In genomic region chr9:130201974-130202373, GRCh38 we compare ENCODE assay signal across 24 cellular contexts. TPM values are rescaled to one million over a fixed set of nuclear protein-coding genes. Genes with fewer than 3 reads are reported as not detected.
DNase-seq lines count a peak whose midpoint lies in the region; ATAC-seq, FAIRE-seq and TF ChIP-seq lines count a peak whose summit lies in the region.
"Had no signal": no experiment of that assay in that cellular context is flagged by ENCODE, and none has a peak within 500 bp of the region (broad histone marks: within the 10 kb centered on the region; RNA-seq: fewer than 3 reads in every experiment).

No MANE protein-coding gene starts in this region.

- peaks cover 0 to 1% (median 0%) of the 10 kb centered on the region in 6 donors for H3K9me3 Mint-ChIP-seq in immature natural killer cell

- H3K9me2 ChIP-seq in OCI-LY7 (ENCODE audit: insufficient read depth, low read length), result no peaks in the 10 kb centered on the region

- in situ Hi-C loops in HepG2 (cut with HindIII; ENCODE audit: extremely low pct_ligation_motif_present, low pct_unique_long_range_greater_than_20kb), result no loop called here

- no peak overlapping the region for H3K9ac ChIP-seq in HepG2 (ENCODE audit: insufficient read depth, low read depth, low read length)
- H3K9ac ChIP-seq: parathyroid adenoma had no signal

- H3K4me2 ChIP-seq in HepG2 (ENCODE audit: low read depth, low read length) (no peak overlapping the region), OCI-LY7 (ENCODE audit: low read length) (no peak overlapping the region)

- H3K9me3 ChIP-seq in HepG2 (ENCODE audit: low read length) (no peaks in the 10 kb centered on the region), stomach (no peaks in the 10 kb centered on the region), OCI-LY7 (ENCODE audit: low read length) (no peaks in the 10 kb centered on the region)
- H3K9me3 ChIP-seq: right atrium auricular region had no signal

- peak; percentile 60 for ATAC-seq in HepG2
- ATAC-seq: activated CD8-positive, alpha-beta T cell treated with anti-CD3 and anti-CD28 coated beads, Interleukin-2, amount 10 ng/mL, durations not matched to agents 7 days and 5 days had no signal

- no peaks in the 10 kb centered on the region for H3K36me3 Mint-ChIP-seq in immature natural killer cell

- H3K79me2 ChIP-seq in HepG2 (ENCODE audit: insufficient read depth, low read length), result no peaks in the 10 kb centered on the region
- no peaks in the 10 kb centered on the region for H3K79me2 ChIP-seq in OCI-LY7 (ENCODE audit: insufficient read depth, low read depth, low read length)
- H3K79me2 ChIP-seq: parathyroid adenoma had no signal

- H3K27ac Mint-ChIP-seq in immature natural killer cell, result no peak overlapping the region

- FAIRE-seq in HepG2 (lab: Jason Lieb, UNC), result no peak
- FAIRE-seq: G401.6, TTC549 had no signal

- TF ChIP-seq EP300 in HepG2 (IDR thresholded peaks at IDR 0.05; ENCODE audit: low read depth in 2 of 2, low read length in 2 of 2) (no peak; a peak in 1 of 4 replicates), HepG2 (CRISPR knock-in tag; IDR thresholded peaks at IDR 0.05; ENCODE audit: borderline replicate concordance) (no peak), stomach (IDR thresholded peaks at IDR 0.05) (no peak)

- peaks cover 26% of the 10 kb centered on the region for H3K4me1 ChIP-seq in HepG2 (ENCODE audit: insufficient read depth, low read length)
- H3K4me1 ChIP-seq in stomach, result peaks cover 0 to 43% (median 17%) of the 10 kb centered on the region in 4 donors
- no peaks in the 10 kb centered on the region for H3K4me1 ChIP-seq in OCI-LY7 (ENCODE audit: insufficient read depth, low read length, poor library complexity, severe bottlenecking)
- H3K4me1 ChIP-seq: parathyroid adenoma had no signal

- 33% methylated on average over 8 of the region's 8 CpGs for WGBS in HepG2 (ENCODE audit: low lambda C conversion rate)
- WGBS in stomach, 5 donors, result 67 to 74% (median 70%) methylated on average over 8 of the region's 8 CpGs

- TF ChIP-seq CTCF in RWPE1 (conservative IDR thresholded peaks at IDR 0.05; ENCODE audit: low read depth), result no peak
- TF ChIP-seq CTCF in HepG2 (CRISPR knock-in tag; IDR thresholded peaks at IDR 0.05), result no peak
- TF ChIP-seq CTCF in stomach (IDR thresholded peaks at IDR 0.05), result no peak
- TF ChIP-seq CTCF in OCI-LY7 (conservative IDR thresholded peaks at IDR 0.05; ENCODE audit: low read length), result no peak

- no peaks in the 10 kb centered on the region for H3K4me1 Mint-ChIP-seq in immature natural killer cell

- H3K27ac ChIP-seq in RWPE1, result peak overlapping the region; percentile 95
- peak overlapping the region; percentile 72 for H3K27ac ChIP-seq in caudate nucleus (ENCODE audit: low read depth, low read length)
- H3K27ac ChIP-seq in HepG2 (ENCODE audit: extremely low read length, insufficient read depth, low read length), result no peak overlapping the region
- peak overlapping the region in 3 of 5 donors; percentile 51 to 90 (median 81) for H3K27ac ChIP-seq in stomach
- H3K27ac ChIP-seq in OCI-LY7 (ENCODE audit: low read depth, low read length, poor library complexity, severe bottlenecking), result no peak overlapping the region
- H3K27ac ChIP-seq: parathyroid adenoma, right atrium auricular region had no signal

- H2AFZ ChIP-seq in HepG2 (ENCODE audit: low read length) (no peak overlapping the region), OCI-LY7 (ENCODE audit: low read length) (no peak overlapping the region)
- H2AFZ ChIP-seq: parathyroid adenoma had no signal

- no peaks in the 10 kb centered on the region for H3K36me3 ChIP-seq in HepG2 (replicated peaks in 1 of 2; ENCODE audit: control insufficient read depth in 1 of 2, insufficient read depth in 2 of 2, low read length in 2 of 2)
- no peaks in the 10 kb centered on the region for H3K36me3 ChIP-seq in stomach
- H3K36me3 ChIP-seq in OCI-LY7 (ENCODE audit: insufficient read depth, low read length), result no peaks in the 10 kb centered on the region
- H3K36me3 ChIP-seq: right atrium auricular region had no signal

- H4K20me1 ChIP-seq in HepG2 (ENCODE audit: insufficient read depth, low read length) (no peaks in the 10 kb centered on the region), OCI-LY7 (ENCODE audit: insufficient read depth, low read length) (no peaks in the 10 kb centered on the region)

- intact Hi-C loops in HepG2 (cut with micrococcal nuclease; ENCODE audit: unreplicated experiment), result no loop called here
- intact Hi-C loops in stomach (cut with DNase I; ENCODE audit: low total_unique reads), result no loop called here
- intact Hi-C loops in OCI-LY7 (cut with micrococcal nuclease; ENCODE audit: unreplicated experiment), result no loop called here

- DNase-seq in RWPE1 (ENCODE audit: low spot score) (no peak), caudate nucleus (lab: John Stamatoyannopoulos, UW) (no peak), HepG2 (ENCODE audit: low spot score) (peak; percentile 21), stomach (no peak), immature natural killer cell (no peak), OCI-LY7 (ENCODE audit: low spot score) (no peak), H4 (ENCODE audit: low spot score) (no peak)
- DNase-seq: activated CD4-positive, CD25-positive, alpha-beta regulatory T cell treated with anti-CD3 and anti-CD28 coated beads, Interleukin-2, amount 50 U/mL, for 72 hours; activated CD8-positive, alpha-beta T cell treated with anti-CD3 and anti-CD28 coated beads, Interleukin-2, amount 10 ng/mL, durations not matched to agents 7 days and 5 days; activated effector memory CD4-positive, alpha-beta T cell treated with anti-CD3 and anti-CD28 coated beads, Interleukin-2, amount 50 U/mL, for 16 hours; activated T-cell treated with anti-CD3 and anti-CD28 coated beads for 4 hours; C1 segment of cervical spinal cord; COR-L47; foreskin melanocyte; HCEC 1CT; Kasumi-1; MV-4-11; NCI-H146; RPMI8226; stimulated activated CD4-positive, alpha-beta T cell treated with anti-CD3 and anti-CD28 coated beads, Interleukin-2, amount 100 ng/mL, for 48 hours had no signal

- peaks cover 0 to 3% (median 1%) of the 10 kb centered on the region in 3 donors for H3K27me3 Mint-ChIP-seq in immature natural killer cell (ENCODE audit: low read depth in 3 of 3)

- no peak for TF ChIP-seq RAD21 in HepG2 (CRISPR knock-in tag; IDR thresholded peaks at IDR 0.05)

- no TSS peak for BruUV-seq in HepG2 (replicated peaks; lab: Mats Ljungman, UMichigan)
- no TSS peak for BruUV-seq in OCI-LY7 (replicated peaks; lab: Mats Ljungman, UMichigan)

- TF ChIP-seq POLR2A in HepG2 (IDR thresholded peaks at IDR 0.05; ENCODE audit: insufficient read depth in 1 of 2, low read depth in 2 of 2, low read length in 2 of 2) (no peak), stomach (IDR thresholded peaks at IDR 0.05) (no peak)

- H3K4me3 Mint-ChIP-seq in immature natural killer cell, result no peak overlapping the region
- H3K4me3 Mint-ChIP-seq: activated CD8-positive, alpha-beta T cell treated with anti-CD3 and anti-CD28 coated beads, Interleukin-2, amount 10 ng/mL, durations not matched to agents 7 days and 5 days had no signal

- POLR2A ChIA-PET in RWPE1 (lab: Yijun Ruan, JAX; ENCODE audit: low non-redundant PET) (interaction anchor here (0.6 kb wide), 1 partner anchor 139 kb away, joined by 4 read pairs; no protein-coding TSS in a partner anchor), HepG2 (lab: Yijun Ruan, JAX) (no interaction called here), OCI-LY7 (lab: Charles Lee) (no interaction called here)

- H3K4me3 ChIP-seq in HepG2 (replicated peaks in 1 of 3; ENCODE audit: insufficient read depth in 1 of 3, low read depth in 2 of 3, low read length in 3 of 3) (no peak overlapping the region), stomach (no peak overlapping the region), OCI-LY7 (ENCODE audit: low read depth, low read length, poor library complexity, severe bottlenecking) (no peak overlapping the region)
- H3K4me3 ChIP-seq: right atrium auricular region had no signal

- CTCF ChIA-PET in RWPE1 (lab: Yijun Ruan, JAX) (interaction anchor here (0.5 to 1.3 kb wide), 3 partner anchors 10 to 133 kb away, joined by 4 to 7 read pairs (median 4); no protein-coding TSS in a partner anchor), HepG2 (lab: Yijun Ruan, JAX; ENCODE audit: low intra/inter-chr PET ratio, low total read pairs) (no interaction called here), OCI-LY7 (lab: Charles Lee; ENCODE audit: unreplicated experiment) (no interaction called here)

- no peaks in the 10 kb centered on the region for H3K27me3 ChIP-seq in HepG2 (ENCODE audit: control insufficient read depth in 1 of 2, insufficient read depth in 2 of 2, low read length in 2 of 2)
- no peaks in the 10 kb centered on the region for H3K27me3 ChIP-seq in stomach
- H3K27me3 ChIP-seq: right atrium auricular region had no signal

TF ChIP-seq in HepG2, 621 proteins besides CTCF, POLR2A, EP300 and RAD21 (continues in another document):
- TF ChIP-seq ZNF207 (IDR thresholded peaks at IDR 0.05; ENCODE audit: borderline replicate concordance), result no peak

RNA-seq across cellular contexts. Expression of gene NCS1, which starts 29.8 kb away (rescaled TPM):
- total RNA-seq in HepG2 (2016; rRNA removed; fragmentation: Illumina TruSeq; extraction: Trizol) (6.1 and 6.9 TPM in 2 replicates), stomach (10 to 100 TPM; 12.8 to 50.0 (median 16.7) TPM), OCI-LY7 (2022) (not detected in 2 replicates)
- total RNA-seq in HepG2 (2016; cell fraction: cytosol; rRNA removed; fragmentation: Illumina TruSeq; extraction: Trizol; ENCODE audit: low read depth), result 6.7 and 7.8 TPM in 2 replicates
- 5.1 and 5.3 TPM in 2 replicates for total RNA-seq in HepG2 (2016; cell fraction: insoluble cytoplasmic fraction; rRNA removed; fragmentation: Illumina TruSeq; extraction: Trizol)
- total RNA-seq in HepG2 (2016; cell fraction: membrane; rRNA removed; fragmentation: Illumina TruSeq; extraction: Trizol), result 12.6 and 14.1 TPM in 2 replicates
- 2.1 and 3.4 TPM in 2 replicates for total RNA-seq in HepG2 (2016; cell fraction: nucleus; rRNA removed; fragmentation: Illumina TruSeq; extraction: Trizol)
- polyA plus RNA-seq in HepG2 (2011; rRNA removed) (4.1 and 4.7 TPM in 2 replicates), stomach (10 to 100 TPM in 1 of 3 donors, 1 to 10 TPM in 2; 3.2 to 26.0 (median 6.4) TPM), immature natural killer cell (under 1 TPM in 2 of 3 donors, not detected in 1; 0.26 to 0.30 TPM)
- 3.9 TPM in 2 replicates for polyA plus RNA-seq in HepG2 (2011; cell fraction: cytosol; rRNA removed)
- 1.7 and 2.5 TPM in 2 replicates for polyA plus RNA-seq in HepG2 (2011; cell fraction: nucleus; rRNA removed)
- polyA plus RNA-seq in HepG2 (2012), result 1.4 and 1.6 TPM in 2 replicates
- polyA plus RNA-seq in HepG2 (2016; cell fraction: cytosol; fragmentation: Illumina TruSeq; extraction: Trizol; ENCODE audit: low read depth), result 17.2 and 18.8 TPM in 2 replicates
- polyA plus RNA-seq in HepG2 (2016; cell fraction: insoluble cytoplasmic fraction; fragmentation: Illumina TruSeq; extraction: Trizol; ENCODE audit: low read depth), result 7.4 and 8.4 TPM in 2 replicates
- polyA plus RNA-seq in HepG2 (2016; cell fraction: membrane; fragmentation: Illumina TruSeq; extraction: Trizol; ENCODE audit: low read depth), result 16.6 and 20.9 TPM in 2 replicates
- 6.6 and 7.1 TPM in 2 replicates for polyA plus RNA-seq in HepG2 (2016; cell fraction: nucleus; fragmentation: Illumina TruSeq; extraction: Trizol; ENCODE audit: insufficient read depth, low read depth)
- 5.0 and 83.3 TPM in 2 replicates for polyA minus RNA-seq in HepG2 (2011; rRNA and poly(A)+ RNA removed; ENCODE audit: low replicate concordance)
- 2.5 and 3.3 TPM in 2 replicates for polyA minus RNA-seq in HepG2 (2011; cell fraction: cytosol; rRNA and poly(A)+ RNA removed)
- 0.99 and 1.0 TPM in 2 replicates for polyA minus RNA-seq in HepG2 (2011; cell fraction: nucleus; rRNA and poly(A)+ RNA removed)
- total RNA-seq in OCI-LY7 (2014; rRNA removed; shearing (Covaris generic)), result not detected in 2 replicates
- total RNA-seq in H4 (2014; rRNA removed; shearing (Covaris generic)), result 39.3 and 40.3 TPM in 2 replicates

Comparison
In these comparisons a context has a peak if more than half of its experiments do, and no peak if none do; other contexts are left out.
1. H3K27ac ChIP-seq: peak in RWPE1 (single experiment), caudate nucleus (single experiment) and stomach (3 of 5); none in HepG2 (single experiment) and OCI-LY7 (single experiment).